1 cellular context compared by ENCODE assay signal in genomic region chr15:68201153-68201878, GRCh38.
TF ChIP-seq lines count a peak whose summit lies in the region.

No MANE protein-coding gene starts in this region.

TF ChIP-seq in H1, 55 proteins besides CTCF, POLR2A, EP300 and RAD21:
- no peak for TF ChIP-seq EGR1 (IDR thresholded peaks at IDR 0.05; ENCODE audit: borderline replicate concordance, low read depth, low read length)
- TF ChIP-seq RFX5 (IDR thresholded peaks at IDR 0.05; ENCODE audit: borderline replicate concordance, low read depth, low read length), result no peak
- no peak for TF ChIP-seq BCL11A (IDR thresholded peaks at IDR 0.05; ENCODE audit: low read depth in 2 of 2, low read length in 2 of 2)
- TF ChIP-seq CHD2 (IDR thresholded peaks at IDR 0.05; ENCODE audit: low read length), result no peak
- TF ChIP-seq KDM1A (IDR thresholded peaks at IDR 0.05; ENCODE audit: borderline replicate concordance, low read length), result no peak
- TF ChIP-seq, protein P1, sequence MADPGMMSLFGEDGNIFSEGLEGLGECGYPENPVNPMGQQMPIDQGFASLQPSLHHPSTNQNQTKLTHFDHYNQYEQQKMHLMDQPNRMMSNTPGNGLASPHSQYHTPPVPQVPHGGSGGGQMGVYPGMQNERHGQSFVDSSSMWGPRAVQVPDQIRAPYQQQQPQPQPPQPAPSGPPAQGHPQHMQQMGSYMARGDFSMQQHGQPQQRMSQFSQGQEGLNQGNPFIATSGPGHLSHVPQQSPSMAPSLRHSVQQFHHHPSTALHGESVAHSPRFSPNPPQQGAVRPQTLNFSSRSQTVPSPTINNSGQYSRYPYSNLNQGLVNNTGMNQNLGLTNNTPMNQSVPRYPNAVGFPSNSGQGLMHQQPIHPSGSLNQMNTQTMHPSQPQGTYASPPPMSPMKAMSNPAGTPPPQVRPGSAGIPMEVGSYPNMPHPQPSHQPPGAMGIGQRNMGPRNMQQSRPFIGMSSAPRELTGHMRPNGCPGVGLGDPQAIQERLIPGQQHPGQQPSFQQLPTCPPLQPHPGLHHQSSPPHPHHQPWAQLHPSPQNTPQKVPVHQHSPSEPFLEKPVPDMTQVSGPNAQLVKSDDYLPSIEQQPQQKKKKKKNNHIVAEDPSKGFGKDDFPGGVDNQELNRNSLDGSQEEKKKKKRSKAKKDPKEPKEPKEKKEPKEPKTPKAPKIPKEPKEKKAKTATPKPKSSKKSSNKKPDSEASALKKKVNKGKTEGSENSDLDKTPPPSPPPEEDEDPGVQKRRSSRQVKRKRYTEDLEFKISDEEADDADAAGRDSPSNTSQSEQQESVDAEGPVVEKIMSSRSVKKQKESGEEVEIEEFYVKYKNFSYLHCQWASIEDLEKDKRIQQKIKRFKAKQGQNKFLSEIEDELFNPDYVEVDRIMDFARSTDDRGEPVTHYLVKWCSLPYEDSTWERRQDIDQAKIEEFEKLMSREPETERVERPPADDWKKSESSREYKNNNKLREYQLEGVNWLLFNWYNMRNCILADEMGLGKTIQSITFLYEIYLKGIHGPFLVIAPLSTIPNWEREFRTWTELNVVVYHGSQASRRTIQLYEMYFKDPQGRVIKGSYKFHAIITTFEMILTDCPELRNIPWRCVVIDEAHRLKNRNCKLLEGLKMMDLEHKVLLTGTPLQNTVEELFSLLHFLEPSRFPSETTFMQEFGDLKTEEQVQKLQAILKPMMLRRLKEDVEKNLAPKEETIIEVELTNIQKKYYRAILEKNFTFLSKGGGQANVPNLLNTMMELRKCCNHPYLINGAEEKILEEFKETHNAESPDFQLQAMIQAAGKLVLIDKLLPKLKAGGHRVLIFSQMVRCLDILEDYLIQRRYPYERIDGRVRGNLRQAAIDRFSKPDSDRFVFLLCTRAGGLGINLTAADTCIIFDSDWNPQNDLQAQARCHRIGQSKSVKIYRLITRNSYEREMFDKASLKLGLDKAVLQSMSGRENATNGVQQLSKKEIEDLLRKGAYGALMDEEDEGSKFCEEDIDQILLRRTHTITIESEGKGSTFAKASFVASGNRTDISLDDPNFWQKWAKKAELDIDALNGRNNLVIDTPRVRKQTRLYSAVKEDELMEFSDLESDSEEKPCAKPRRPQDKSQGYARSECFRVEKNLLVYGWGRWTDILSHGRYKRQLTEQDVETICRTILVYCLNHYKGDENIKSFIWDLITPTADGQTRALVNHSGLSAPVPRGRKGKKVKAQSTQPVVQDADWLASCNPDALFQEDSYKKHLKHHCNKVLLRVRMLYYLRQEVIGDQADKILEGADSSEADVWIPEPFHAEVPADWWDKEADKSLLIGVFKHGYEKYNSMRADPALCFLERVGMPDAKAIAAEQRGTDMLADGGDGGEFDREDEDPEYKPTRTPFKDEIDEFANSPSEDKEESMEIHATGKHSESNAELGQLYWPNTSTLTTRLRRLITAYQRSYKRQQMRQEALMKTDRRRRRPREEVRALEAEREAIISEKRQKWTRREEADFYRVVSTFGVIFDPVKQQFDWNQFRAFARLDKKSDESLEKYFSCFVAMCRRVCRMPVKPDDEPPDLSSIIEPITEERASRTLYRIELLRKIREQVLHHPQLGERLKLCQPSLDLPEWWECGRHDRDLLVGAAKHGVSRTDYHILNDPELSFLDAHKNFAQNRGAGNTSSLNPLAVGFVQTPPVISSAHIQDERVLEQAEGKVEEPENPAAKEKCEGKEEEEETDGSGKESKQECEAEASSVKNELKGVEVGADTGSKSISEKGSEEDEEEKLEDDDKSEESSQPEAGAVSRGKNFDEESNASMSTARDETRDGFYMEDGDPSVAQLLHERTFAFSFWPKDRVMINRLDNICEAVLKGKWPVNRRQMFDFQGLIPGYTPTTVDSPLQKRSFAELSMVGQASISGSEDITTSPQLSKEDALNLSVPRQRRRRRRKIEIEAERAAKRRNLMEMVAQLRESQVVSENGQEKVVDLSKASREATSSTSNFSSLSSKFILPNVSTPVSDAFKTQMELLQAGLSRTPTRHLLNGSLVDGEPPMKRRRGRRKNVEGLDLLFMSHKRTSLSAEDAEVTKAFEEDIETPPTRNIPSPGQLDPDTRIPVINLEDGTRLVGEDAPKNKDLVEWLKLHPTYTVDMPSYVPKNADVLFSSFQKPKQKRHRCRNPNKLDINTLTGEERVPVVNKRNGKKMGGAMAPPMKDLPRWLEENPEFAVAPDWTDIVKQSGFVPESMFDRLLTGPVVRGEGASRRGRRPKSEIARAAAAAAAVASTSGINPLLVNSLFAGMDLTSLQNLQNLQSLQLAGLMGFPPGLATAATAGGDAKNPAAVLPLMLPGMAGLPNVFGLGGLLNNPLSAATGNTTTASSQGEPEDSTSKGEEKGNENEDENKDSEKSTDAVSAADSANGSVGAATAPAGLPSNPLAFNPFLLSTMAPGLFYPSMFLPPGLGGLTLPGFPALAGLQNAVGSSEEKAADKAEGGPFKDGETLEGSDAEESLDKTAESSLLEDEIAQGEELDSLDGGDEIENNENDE (IDR thresholded peaks at IDR 0.05; ENCODE audit: insufficient replicate concordance, low read length), result no peak
- TF ChIP-seq, protein P2, sequence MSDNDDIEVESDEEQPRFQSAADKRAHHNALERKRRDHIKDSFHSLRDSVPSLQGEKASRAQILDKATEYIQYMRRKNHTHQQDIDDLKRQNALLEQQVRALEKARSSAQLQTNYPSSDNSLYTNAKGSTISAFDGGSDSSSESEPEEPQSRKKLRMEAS (IDR thresholded peaks at IDR 0.05), result no peak
- no peak for TF ChIP-seq SIRT6 (IDR thresholded peaks at IDR 0.05; ENCODE audit: low read length)
- no peak for TF ChIP-seq BRCA1 (IDR thresholded peaks at IDR 0.05; ENCODE audit: low read depth, low read length)
- TF ChIP-seq CHD1 (IDR thresholded peaks at IDR 0.05; ENCODE audit: low read depth, low read length), result no peak
- TF ChIP-seq TEAD4 (IDR thresholded peaks at IDR 0.05; ENCODE audit: low read depth, low read length), result no peak
